In the genomic region with DNA sequence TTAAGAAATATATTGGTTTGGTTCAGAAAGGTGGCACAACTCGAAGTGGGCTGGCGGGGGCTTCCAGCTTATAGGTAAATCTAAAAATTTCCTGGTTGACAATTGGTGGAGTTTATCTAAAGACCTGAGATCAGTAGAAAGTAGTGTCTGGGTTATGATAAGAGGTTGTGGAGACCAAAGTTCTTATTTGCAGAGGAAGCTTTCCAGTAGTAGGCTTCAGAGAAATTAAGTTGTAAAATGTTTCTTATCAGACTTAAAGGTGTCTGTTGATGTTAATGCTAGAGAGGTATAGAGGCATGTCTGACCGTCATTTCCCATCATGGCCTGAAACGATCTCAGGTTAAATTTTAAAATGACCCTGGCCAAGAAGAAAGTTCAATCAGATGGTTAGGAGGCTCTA, we compare ENCODE assay signal across 7 cellular contexts.
"Had no signal": no experiment of that assay in that cellular context is flagged by ENCODE, and none has a peak within 500 bp of the region (broad histone marks: within the 10 kb centered on the region; RNA-seq: fewer than 3 reads in every experiment).

No MANE protein-coding gene starts in this region.

- ATAC-seq: K562 had no signal

- H3K4me3 Mint-ChIP-seq: H9, HFFc6 had no signal

- DNase-seq: GM23248, H9, HCEC 1CT, HFFc6, IMR-90, KG1 had no signal

- H3K27ac Mint-ChIP-seq: H9, HFFc6 had no signal

- H3K9ac ChIP-seq: GM23248 had no signal

- H3K9me3 Mint-ChIP-seq: HFFc6 had no signal

- H2AFZ ChIP-seq: GM23248 had no signal

- H3K27ac ChIP-seq: GM23248 had no signal

- H3K4me3 ChIP-seq: GM23248, K562 had no signal
